ENCODE assay signal across 8 cellular contexts in genomic region chr15:62344806-62345539, GRCh38. TPM values are rescaled to one million over a fixed set of nuclear protein-coding genes. Genes with fewer than 3 reads are reported as not detected.
A peak's percentile ranks its signal among the peaks of the same experiment; 100 is the strongest.
DNase-seq lines count a peak whose midpoint lies in the region; ATAC-seq, FAIRE-seq and TF ChIP-seq lines count a peak whose summit lies in the region.

No MANE protein-coding gene starts in this region.

- intact Hi-C loops in activated naive CD4-positive, alpha-beta T cell treated with anti-CD3 and anti-CD28 coated beads for 36 hours (cut with micrococcal nuclease), result no loop called here
- intact Hi-C loops in left cardiac atrium (cut with DNase I), result no loop called here

- H3K4me3 Mint-ChIP-seq in activated naive CD4-positive, alpha-beta T cell treated with anti-CD3 and anti-CD28 coated beads for 36 hours, result peak overlapping the region; percentile 50

- peak; percentile 24 for FAIRE-seq in GM12892 (lab: Jason Lieb, UNC)

- DNase-seq in GM12892 (ENCODE audit: insufficient read length), result peak; percentile 36
- peak; percentile 72 for DNase-seq in activated naive CD4-positive, alpha-beta T cell treated with anti-CD3 and anti-CD28 coated beads for 36 hours
- no peak for DNase-seq in left cardiac atrium
- DNase-seq in skeletal muscle cell (ENCODE audit: low read depth), result peak; percentile 4

- H3K9me3 Mint-ChIP-seq in activated naive CD4-positive, alpha-beta T cell treated with anti-CD3 and anti-CD28 coated beads for 36 hours, result peaks cover 2% of the 10 kb centered on the region

- peaks cover 3% of the 10 kb centered on the region for H3K4me1 Mint-ChIP-seq in activated naive CD4-positive, alpha-beta T cell treated with anti-CD3 and anti-CD28 coated beads for 36 hours (ENCODE audit: low read depth)

- peak; percentile 95 for ATAC-seq in HG03521 (IDR thresholded peaks at IDR 0.05; ENCODE audit: unreplicated experiment)
- ATAC-seq in left cardiac atrium, result peak; percentile 57 to 73
- no peak for ATAC-seq in GM18868 (IDR thresholded peaks at IDR 0.05; ENCODE audit: unreplicated experiment)
- ATAC-seq in GM21737 (IDR thresholded peaks at IDR 0.05; ENCODE audit: unreplicated experiment), result no peak

- H3K4me3 ChIP-seq in skeletal muscle cell (ENCODE audit: low read depth, low read length), result no peak overlapping the region

- H3K27me3 Mint-ChIP-seq in activated naive CD4-positive, alpha-beta T cell treated with anti-CD3 and anti-CD28 coated beads for 36 hours (ENCODE audit: low read depth), result no peaks in the 10 kb centered on the region

- H3K27ac Mint-ChIP-seq in activated naive CD4-positive, alpha-beta T cell treated with anti-CD3 and anti-CD28 coated beads for 36 hours, result no peak overlapping the region

- CTCF ChIA-PET in activated naive CD4-positive, alpha-beta T cell treated with anti-CD3 and anti-CD28 coated beads for 36 hours (lab: Charles Lee), result interaction anchor here (0.6 to 1.5 kb wide), 8 partner anchors 8 to 144 kb away, joined by 3 to 4 read pairs (median 3); no protein-coding TSS in a partner anchor

- TF ChIP-seq POLR2A in GM12892 (IDR thresholded peaks at IDR 0.05; ENCODE audit: low read depth, low read length), result no peak
- 0 out of 2 replicates have a peak, but pooled peaks have one; percentile 36 for TF ChIP-seq POLR2A in Raji (IDR thresholded peaks at IDR 0.05; ENCODE audit: insufficient read depth, low read depth, low read length)

- H3K36me3 Mint-ChIP-seq in activated naive CD4-positive, alpha-beta T cell treated with anti-CD3 and anti-CD28 coated beads for 36 hours (ENCODE audit: low read depth), result no peaks in the 10 kb centered on the region

RNA-seq across cellular contexts. Expression of gene TLN2, which starts 45.4 kb away (rescaled TPM):
- polyA plus RNA-seq in GM12892 (2012; ENCODE audit: missing spikeins), result 0.06 TPM
- total RNA-seq in activated naive CD4-positive, alpha-beta T cell treated with anti-CD3 and anti-CD28 coated beads for 36 hours, result 1 to 10 TPM; 2.3 to 2.5 TPM
- 10 to 100 TPM; 26.0 to 36.4 TPM for total RNA-seq in left cardiac atrium

Comparison
In these comparisons a context has a peak if more than half of its experiments do, and no peak if none do; other contexts are left out.
1. ATAC-seq: peak in HG03521 (single experiment) and left cardiac atrium (2 of 2); none in GM18868 (single experiment) and GM21737 (single experiment).
2. RNA of gene TLN2, which starts 45.4 kb away (total RNA-seq): 26.0 to 36.4 TPM in left cardiac atrium; 2.3 to 2.5 TPM in activated naive CD4-positive, alpha-beta T cell treated with anti-CD3 and anti-CD28 coated beads for 36 hours; every median in the first group is over 4 times any median in the second.